In the genomic region with DNA sequence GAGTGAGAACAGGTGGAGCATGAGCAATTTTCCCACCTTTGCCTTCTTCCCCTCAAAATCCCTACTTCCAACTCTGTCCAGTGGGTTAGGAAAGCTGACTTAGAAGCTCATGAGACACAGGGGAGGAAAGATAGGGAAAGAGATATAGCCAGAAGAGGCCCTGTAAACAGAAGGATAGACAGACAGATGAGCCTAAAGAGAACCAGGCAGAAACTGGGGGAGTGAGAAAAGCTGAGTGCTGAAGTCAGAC, we compare ENCODE assay signal across 1 cellular context.
TF ChIP-seq lines count a peak whose summit lies in the region.

No MANE protein-coding gene starts in this region.

TF ChIP-seq in HepG2, 621 proteins besides CTCF, POLR2A, EP300 and RAD21 (continues in another document):
- TF ChIP-seq, protein P1, sequence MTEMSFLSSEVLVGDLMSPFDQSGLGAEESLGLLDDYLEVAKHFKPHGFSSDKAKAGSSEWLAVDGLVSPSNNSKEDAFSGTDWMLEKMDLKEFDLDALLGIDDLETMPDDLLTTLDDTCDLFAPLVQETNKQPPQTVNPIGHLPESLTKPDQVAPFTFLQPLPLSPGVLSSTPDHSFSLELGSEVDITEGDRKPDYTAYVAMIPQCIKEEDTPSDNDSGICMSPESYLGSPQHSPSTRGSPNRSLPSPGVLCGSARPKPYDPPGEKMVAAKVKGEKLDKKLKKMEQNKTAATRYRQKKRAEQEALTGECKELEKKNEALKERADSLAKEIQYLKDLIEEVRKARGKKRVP (CRISPR knock-in tag; IDR thresholded peaks at IDR 0.05), result peak in 1 of 2 experiments; percentile 62; a peak in 1 of 4 replicates
- TF ChIP-seq ZNF251 (CRISPR knock-in tag; IDR thresholded peaks at IDR 0.05) (no peak), ZNF143 (CRISPR knock-in tag; IDR thresholded peaks at IDR 0.05) (no peak), HNRNPUL1 (IDR thresholded peaks at IDR 0.05; ENCODE audit: low read depth, low read length) (no peak), RBAK (CRISPR knock-in tag; IDR thresholded peaks at IDR 0.05) (0 out of 2 replicates have a peak, but pooled peaks have one; percentile 69), CHD4 (IDR thresholded peaks at IDR 0.05; ENCODE audit: borderline replicate concordance, low read length) (peak; percentile 96; the same call in 1 of the 2 replicates), JDP2 (CRISPR knock-in tag; IDR thresholded peaks at IDR 0.05; ENCODE audit: borderline replicate concordance) (no peak), ATAD3A (CRISPR knock-in tag; IDR thresholded peaks at IDR 0.05) (0 out of 2 replicates have a peak, but pooled peaks have one; percentile 10), ZNF431 (CRISPR knock-in tag; IDR thresholded peaks at IDR 0.05; ENCODE audit: borderline replicate concordance, low read depth) (no peak), ADNP (CRISPR knock-in tag; IDR thresholded peaks at IDR 0.05) (no peak), ZNF354B (CRISPR knock-in tag; IDR thresholded peaks at IDR 0.05) (no peak), ZNF350 (CRISPR knock-in tag; IDR thresholded peaks at IDR 0.05; ENCODE audit: borderline replicate concordance, low read depth) (0 out of 2 replicates have a peak, but pooled peaks have one; percentile 1), ZNF550 (CRISPR knock-in tag; IDR thresholded peaks at IDR 0.05; ENCODE audit: borderline replicate concordance) (0 out of 2 replicates have a peak, but pooled peaks have one; percentile 3), SAFB2 (CRISPR knock-in tag; IDR thresholded peaks at IDR 0.05; ENCODE audit: borderline replicate concordance, low read depth) (no peak), XBP1 (CRISPR knock-in tag; IDR thresholded peaks at IDR 0.05) (no peak), TMF1 (CRISPR knock-in tag; IDR thresholded peaks at IDR 0.05; ENCODE audit: low read depth) (no peak), MTA1 (CRISPR knock-in tag; IDR thresholded peaks at IDR 0.05; ENCODE audit: borderline replicate concordance) (no peak), ASH2L (IDR thresholded peaks at IDR 0.05; ENCODE audit: insufficient read length, low read depth, low read length) (peak; percentile 98), ZNF567 (CRISPR knock-in tag; IDR thresholded peaks at IDR 0.05; ENCODE audit: borderline replicate concordance) (peak; percentile 95; the same call in 1 of the 2 replicates), ZSCAN21 (CRISPR knock-in tag; IDR thresholded peaks at IDR 0.05; ENCODE audit: borderline replicate concordance) (no peak), RBFOX2 (IDR thresholded peaks at IDR 0.05; ENCODE audit: low read depth, low read length) (no peak), PRPF4 (IDR thresholded peaks at IDR 0.05; ENCODE audit: low read depth, low read length, poor library complexity, severe bottlenecking) (peak; percentile 31), TARDBP (CRISPR knock-in tag; IDR thresholded peaks at IDR 0.05) (no peak), ZNF773 (CRISPR knock-in tag; IDR thresholded peaks at IDR 0.05; ENCODE audit: borderline replicate concordance) (no peak), ZNF839 (CRISPR knock-in tag; IDR thresholded peaks at IDR 0.05; ENCODE audit: borderline replicate concordance) (0 out of 2 replicates have a peak, but pooled peaks have one; percentile 52), ZNF7 (CRISPR knock-in tag; IDR thresholded peaks at IDR 0.05) (no peak), ZFP36L1 (CRISPR knock-in tag; IDR thresholded peaks at IDR 0.05) (no peak), PTBP1 (IDR thresholded peaks at IDR 0.05; ENCODE audit: low read depth, low read length, poor library complexity, severe bottlenecking) (peak; percentile 14), GLI4 (CRISPR knock-in tag; IDR thresholded peaks at IDR 0.05; ENCODE audit: borderline replicate concordance) (peak; percentile 5; the same call in 1 of the 2 replicates), NONO (IDR thresholded peaks at IDR 0.05) (no peak), NONO (CRISPR knock-in tag; conservative IDR thresholded peaks at IDR 0.05) (no peak), JUNB (CRISPR knock-in tag; IDR thresholded peaks at IDR 0.05; ENCODE audit: borderline replicate concordance) (no peak), ZNF768 (CRISPR knock-in tag; IDR thresholded peaks at IDR 0.05) (no peak), ZNF781 (CRISPR knock-in tag; IDR thresholded peaks at IDR 0.05; ENCODE audit: borderline replicate concordance, not compliant biosample characterization) (no peak), FOXA1 (IDR thresholded peaks at IDR 0.05) (peak; percentile 39; the same call in 1 of the 2 replicates), FOXA1 (CRISPR knock-in tag; IDR thresholded peaks at IDR 0.05) (no peak), SOX13 (IDR thresholded peaks at IDR 0.05) (no peak), SOX13 (CRISPR knock-in tag; conservative IDR thresholded peaks at IDR 0.05 in 1 of 2, IDR thresholded peaks at IDR 0.05 in 1 of 2) (peak in 1 of 2 experiments; percentile 93; a peak in 1 of 4 replicates), ZNF749 (CRISPR knock-in tag; IDR thresholded peaks at IDR 0.05; ENCODE audit: borderline replicate concordance) (no peak), POLR2AphosphoS5 (IDR thresholded peaks at IDR 0.05; ENCODE audit: low read depth, low read length) (no peak; the same call in 1 of the 2 replicates), KLF6 (CRISPR knock-in tag; IDR thresholded peaks at IDR 0.05) (no peak), ZNF792 (CRISPR knock-in tag; IDR thresholded peaks at IDR 0.05) (no peak), STAT5B (CRISPR knock-in tag; IDR thresholded peaks at IDR 0.05) (no peak), HIVEP1 (CRISPR knock-in tag; IDR thresholded peaks at IDR 0.05) (no peak), CHD2 (IDR thresholded peaks at IDR 0.05; ENCODE audit: low read depth, low read length) (no peak), FOXP1 (IDR thresholded peaks at IDR 0.05) (no peak), FOXP1 (CRISPR knock-in tag; IDR thresholded peaks at IDR 0.05) (no peak), IRX3 (CRISPR knock-in tag; IDR thresholded peaks at IDR 0.05; ENCODE audit: borderline replicate concordance, low read depth) (no peak)
- TF ChIP-seq, protein P2, sequence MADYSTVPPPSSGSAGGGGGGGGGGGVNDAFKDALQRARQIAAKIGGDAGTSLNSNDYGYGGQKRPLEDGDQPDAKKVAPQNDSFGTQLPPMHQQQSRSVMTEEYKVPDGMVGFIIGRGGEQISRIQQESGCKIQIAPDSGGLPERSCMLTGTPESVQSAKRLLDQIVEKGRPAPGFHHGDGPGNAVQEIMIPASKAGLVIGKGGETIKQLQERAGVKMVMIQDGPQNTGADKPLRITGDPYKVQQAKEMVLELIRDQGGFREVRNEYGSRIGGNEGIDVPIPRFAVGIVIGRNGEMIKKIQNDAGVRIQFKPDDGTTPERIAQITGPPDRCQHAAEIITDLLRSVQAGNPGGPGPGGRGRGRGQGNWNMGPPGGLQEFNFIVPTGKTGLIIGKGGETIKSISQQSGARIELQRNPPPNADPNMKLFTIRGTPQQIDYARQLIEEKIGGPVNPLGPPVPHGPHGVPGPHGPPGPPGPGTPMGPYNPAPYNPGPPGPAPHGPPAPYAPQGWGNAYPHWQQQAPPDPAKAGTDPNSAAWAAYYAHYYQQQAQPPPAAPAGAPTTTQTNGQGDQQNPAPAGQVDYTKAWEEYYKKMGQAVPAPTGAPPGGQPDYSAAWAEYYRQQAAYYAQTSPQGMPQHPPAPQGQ (CRISPR knock-in tag; IDR thresholded peaks at IDR 0.05; ENCODE audit: borderline replicate concordance), result no peak; the same call in 1 of the 2 replicates
- TF ChIP-seq, protein P3, sequence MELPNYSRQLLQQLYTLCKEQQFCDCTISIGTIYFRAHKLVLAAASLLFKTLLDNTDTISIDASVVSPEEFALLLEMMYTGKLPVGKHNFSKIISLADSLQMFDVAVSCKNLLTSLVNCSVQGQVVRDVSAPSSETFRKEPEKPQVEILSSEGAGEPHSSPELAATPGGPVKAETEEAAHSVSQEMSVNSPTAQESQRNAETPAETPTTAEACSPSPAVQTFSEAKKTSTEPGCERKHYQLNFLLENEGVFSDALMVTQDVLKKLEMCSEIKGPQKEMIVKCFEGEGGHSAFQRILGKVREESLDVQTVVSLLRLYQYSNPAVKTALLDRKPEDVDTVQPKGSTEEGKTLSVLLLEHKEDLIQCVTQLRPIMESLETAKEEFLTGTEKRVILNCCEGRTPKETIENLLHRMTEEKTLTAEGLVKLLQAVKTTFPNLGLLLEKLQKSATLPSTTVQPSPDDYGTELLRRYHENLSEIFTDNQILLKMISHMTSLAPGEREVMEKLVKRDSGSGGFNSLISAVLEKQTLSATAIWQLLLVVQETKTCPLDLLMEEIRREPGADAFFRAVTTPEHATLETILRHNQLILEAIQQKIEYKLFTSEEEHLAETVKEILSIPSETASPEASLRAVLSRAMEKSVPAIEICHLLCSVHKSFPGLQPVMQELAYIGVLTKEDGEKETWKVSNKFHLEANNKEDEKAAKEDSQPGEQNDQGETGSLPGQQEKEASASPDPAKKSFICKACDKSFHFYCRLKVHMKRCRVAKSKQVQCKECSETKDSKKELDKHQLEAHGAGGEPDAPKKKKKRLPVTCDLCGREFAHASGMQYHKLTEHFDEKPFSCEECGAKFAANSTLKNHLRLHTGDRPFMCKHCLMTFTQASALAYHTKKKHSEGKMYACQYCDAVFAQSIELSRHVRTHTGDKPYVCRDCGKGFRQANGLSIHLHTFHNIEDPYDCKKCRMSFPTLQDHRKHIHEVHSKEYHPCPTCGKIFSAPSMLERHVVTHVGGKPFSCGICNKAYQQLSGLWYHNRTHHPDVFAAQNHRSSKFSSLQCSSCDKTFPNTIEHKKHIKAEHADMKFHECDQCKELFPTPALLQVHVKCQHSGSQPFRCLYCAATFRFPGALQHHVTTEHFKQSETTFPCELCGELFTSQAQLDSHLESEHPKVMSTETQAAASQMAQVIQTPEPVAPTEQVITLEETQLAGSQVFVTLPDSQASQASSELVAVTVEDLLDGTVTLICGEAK (IDR thresholded peaks at IDR 0.05), result no peak
- TF ChIP-seq, protein P3 (CRISPR knock-in tag; IDR thresholded peaks at IDR 0.05), result no peak
- TF ChIP-seq, protein P4, sequence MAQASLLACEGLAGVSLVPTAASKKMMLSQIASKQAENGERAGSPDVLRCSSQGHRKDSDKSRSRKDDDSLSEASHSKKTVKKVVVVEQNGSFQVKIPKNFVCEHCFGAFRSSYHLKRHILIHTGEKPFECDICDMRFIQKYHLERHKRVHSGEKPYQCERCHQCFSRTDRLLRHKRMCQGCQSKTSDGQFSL (CRISPR knock-in tag; IDR thresholded peaks at IDR 0.05), result no peak
- TF ChIP-seq, protein P5, sequence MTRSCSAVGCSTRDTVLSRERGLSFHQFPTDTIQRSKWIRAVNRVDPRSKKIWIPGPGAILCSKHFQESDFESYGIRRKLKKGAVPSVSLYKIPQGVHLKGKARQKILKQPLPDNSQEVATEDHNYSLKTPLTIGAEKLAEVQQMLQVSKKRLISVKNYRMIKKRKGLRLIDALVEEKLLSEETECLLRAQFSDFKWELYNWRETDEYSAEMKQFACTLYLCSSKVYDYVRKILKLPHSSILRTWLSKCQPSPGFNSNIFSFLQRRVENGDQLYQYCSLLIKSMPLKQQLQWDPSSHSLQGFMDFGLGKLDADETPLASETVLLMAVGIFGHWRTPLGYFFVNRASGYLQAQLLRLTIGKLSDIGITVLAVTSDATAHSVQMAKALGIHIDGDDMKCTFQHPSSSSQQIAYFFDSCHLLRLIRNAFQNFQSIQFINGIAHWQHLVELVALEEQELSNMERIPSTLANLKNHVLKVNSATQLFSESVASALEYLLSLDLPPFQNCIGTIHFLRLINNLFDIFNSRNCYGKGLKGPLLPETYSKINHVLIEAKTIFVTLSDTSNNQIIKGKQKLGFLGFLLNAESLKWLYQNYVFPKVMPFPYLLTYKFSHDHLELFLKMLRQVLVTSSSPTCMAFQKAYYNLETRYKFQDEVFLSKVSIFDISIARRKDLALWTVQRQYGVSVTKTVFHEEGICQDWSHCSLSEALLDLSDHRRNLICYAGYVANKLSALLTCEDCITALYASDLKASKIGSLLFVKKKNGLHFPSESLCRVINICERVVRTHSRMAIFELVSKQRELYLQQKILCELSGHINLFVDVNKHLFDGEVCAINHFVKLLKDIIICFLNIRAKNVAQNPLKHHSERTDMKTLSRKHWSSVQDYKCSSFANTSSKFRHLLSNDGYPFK (CRISPR knock-in tag; IDR thresholded peaks at IDR 0.05; ENCODE audit: borderline replicate concordance), result no peak
- TF ChIP-seq, protein P6, sequence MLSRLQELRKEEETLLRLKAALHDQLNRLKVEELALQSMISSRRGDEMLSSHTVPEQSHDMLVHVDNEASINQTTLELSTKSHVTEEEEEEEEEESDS (CRISPR knock-in tag; IDR thresholded peaks at IDR 0.05; ENCODE audit: borderline replicate concordance), result no peak
- TF ChIP-seq, protein P7, sequence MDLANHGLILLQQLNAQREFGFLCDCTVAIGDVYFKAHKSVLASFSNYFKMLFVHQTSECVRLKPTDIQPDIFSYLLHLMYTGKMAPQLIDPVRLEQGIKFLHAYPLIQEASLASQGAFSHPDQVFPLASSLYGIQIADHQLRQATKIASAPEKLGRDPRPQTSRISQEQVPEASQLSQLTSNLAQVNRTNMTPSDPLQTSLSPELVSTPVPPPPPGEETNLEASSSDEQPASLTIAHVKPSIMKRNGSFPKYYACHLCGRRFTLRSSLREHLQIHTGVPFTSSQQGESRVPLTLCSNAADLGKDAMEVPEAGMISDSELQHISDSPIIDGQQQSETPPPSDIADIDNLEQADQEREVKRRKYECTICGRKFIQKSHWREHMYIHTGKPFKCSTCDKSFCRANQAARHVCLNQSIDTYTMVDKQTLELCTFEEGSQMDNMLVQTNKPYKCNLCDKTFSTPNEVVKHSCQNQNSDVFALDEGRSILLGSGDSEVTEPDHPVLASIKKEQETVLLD (CRISPR knock-in tag; IDR thresholded peaks at IDR 0.05; ENCODE audit: low read depth), result no peak
